Comparison of ENCODE assay signal across 10 cellular contexts in the genomic region with DNA sequence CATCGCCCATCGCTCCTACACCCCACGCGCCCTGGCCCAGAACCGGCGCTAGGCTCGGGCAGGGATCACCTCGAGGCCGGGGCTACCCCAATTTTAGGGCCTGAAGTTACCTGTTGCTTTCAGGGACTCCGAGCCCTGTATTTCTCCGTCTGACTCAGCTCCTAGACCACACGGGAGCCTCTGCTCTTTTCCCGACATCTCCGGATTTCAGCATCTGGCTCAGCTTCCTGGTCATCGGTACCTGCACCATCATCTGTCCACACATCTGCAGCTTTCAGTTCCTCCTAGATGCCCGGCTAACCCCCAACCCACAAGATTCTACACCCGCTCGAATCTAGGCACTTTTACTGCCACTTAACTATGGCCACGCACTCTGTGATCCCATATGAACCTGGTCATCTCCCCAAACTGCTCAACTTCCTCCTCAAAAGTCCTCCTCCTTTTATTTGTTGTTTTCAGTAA. TPM values are rescaled to one million over a fixed set of nuclear protein-coding genes. Genes with fewer than 3 reads are reported as not detected.
A peak's percentile ranks its signal among the peaks of the same experiment; 100 is the strongest.
DNase-seq lines count a peak whose midpoint lies in the region; TF ChIP-seq lines count a peak whose summit lies in the region.
"Had no signal": no experiment of that assay in that cellular context is flagged by ENCODE, and none has a peak within 500 bp of the region (broad histone marks: within the 10 kb centered on the region; RNA-seq: fewer than 3 reads in every experiment).

No MANE protein-coding gene starts in this region.

- no peaks in the 10 kb centered on the region for H3K9me3 ChIP-seq in ES-I3 (ENCODE audit: control insufficient read depth, insufficient read depth, low read length)
- no peaks in the 10 kb centered on the region for H3K9me3 ChIP-seq in HEK293 (ENCODE audit: control insufficient read depth, insufficient read depth, low read depth, low read length)
- no peaks in the 10 kb centered on the region for H3K9me3 ChIP-seq in SU-DHL-6 (ENCODE audit: insufficient read depth, low read length)
- no peaks in the 10 kb centered on the region for H3K9me3 ChIP-seq in muscle layer of duodenum (ENCODE audit: control insufficient read depth in 1 of 2, low read length in 2 of 2)

- H3K36me3 ChIP-seq in ES-I3 (ENCODE audit: insufficient read depth, low read length) (no peaks in the 10 kb centered on the region), HEK293 (ENCODE audit: control insufficient read depth in 2 of 2, insufficient read depth in 1 of 2, low read length in 2 of 2) (no peaks in the 10 kb centered on the region), SU-DHL-6 (ENCODE audit: low read length) (no peaks in the 10 kb centered on the region), muscle layer of duodenum (ENCODE audit: control insufficient read depth in 1 of 2, insufficient read depth in 2 of 2, low read length in 2 of 2) (no peaks in the 10 kb centered on the region)

- H3K27ac Mint-ChIP-seq in Calu3 (ENCODE audit: unreplicated experiment): no peak overlapping the region

- H3F3A ChIP-seq in SU-DHL-6 (ENCODE audit: insufficient read depth): no peaks in the 10 kb centered on the region

- POLR2A ChIA-PET in HEK293 (lab: Yijun Ruan, JAX): interaction anchor here (1.2 kb wide), 1 partner anchor 34 kb away, joined by 3 read pairs; no protein-coding TSS in a partner anchor

- H2AFZ ChIP-seq in SU-DHL-6 (ENCODE audit: low read depth, low read length, severe bottlenecking): peak overlapping the region; percentile 83

- CTCF ChIA-PET in HEK293 (lab: Yijun Ruan, JAX) (interaction anchor here (0.5 to 3.1 kb wide), 28 partner anchors 9 to 426 kb away, joined by 3 to 20 read pairs (median 5); partner anchors contain the start of genes HMSD and SERPINB10), Calu3 (lab: Charles Lee) (interaction anchor here (0.9 to 2.0 kb wide), 6 partner anchors 14 to 426 kb away, joined by 3 to 8 read pairs (median 4); no protein-coding TSS in a partner anchor)

- H3K4me3 ChIP-seq in HEK293 (ENCODE audit: low read depth, low read length) (no peak overlapping the region), SU-DHL-6 (ENCODE audit: insufficient read depth, low read length, poor library complexity, severe bottlenecking) (no peak overlapping the region), muscle layer of duodenum (ENCODE audit: low read depth in 1 of 2, low read length in 2 of 2) (peak overlapping the region; percentile 66 to 77)

- H3K9me2 ChIP-seq in SU-DHL-6 (replicated peaks; ENCODE audit: insufficient read depth, low read length): no peaks in the 10 kb centered on the region

- peak overlapping the region; percentile 57 for H3K4me2 ChIP-seq in SU-DHL-6 (ENCODE audit: low read depth, low read length, poor library complexity, severe bottlenecking)

- H3K27me3 Mint-ChIP-seq in Calu3 (ENCODE audit: unreplicated experiment): no peaks in the 10 kb centered on the region

- H3K36me3 Mint-ChIP-seq in Calu3 (ENCODE audit: insufficient read depth, unreplicated experiment): peaks cover 7% of the 10 kb centered on the region

- H3K4me3 Mint-ChIP-seq in Calu3 (ENCODE audit: low read depth, unreplicated experiment): no peak overlapping the region

- no peaks in the 10 kb centered on the region for H4K20me1 ChIP-seq in SU-DHL-6 (ENCODE audit: low read depth, low read length)

- no peaks in the 10 kb centered on the region for H3K4me1 Mint-ChIP-seq in Calu3 (ENCODE audit: low read depth, unreplicated experiment)

- H3K4me1 ChIP-seq in ES-I3 (ENCODE audit: insufficient read depth, low read length) (no peaks in the 10 kb centered on the region), HEK293 (ENCODE audit: control insufficient read depth, insufficient read depth, low read length) (no peaks in the 10 kb centered on the region), muscle layer of duodenum (ENCODE audit: control insufficient read depth in 1 of 2, insufficient read depth in 2 of 2, low read length in 2 of 2) (peaks cover 0 to 10% of the 10 kb centered on the region in 2 donors)

- intact Hi-C loops in Calu3 (cut with micrococcal nuclease; ENCODE audit: unreplicated experiment): loop anchor here (1.0 to 5.0 kb wide), 6 partner anchors 46 to 420 kb away; no protein-coding TSS in a partner anchor

- TF ChIP-seq CTCF in HEK293 (tag by site-specific recombination; IDR thresholded peaks at IDR 0.05): no peak
- no peak for TF ChIP-seq CTCF in SU-DHL-6 (IDR thresholded peaks at IDR 0.05; ENCODE audit: insufficient read depth, low read length, poor library complexity, severe bottlenecking)
- TF ChIP-seq CTCF in GM10266 (IDR thresholded peaks at IDR 0.05; ENCODE audit: control insufficient read depth, insufficient read depth, low read depth, missing control alignments): no peak
- no peak for TF ChIP-seq CTCF in Calu3 (IDR thresholded peaks at IDR 0.05; ENCODE audit: unreplicated experiment)

- no peaks in the 10 kb centered on the region for H3K9me3 Mint-ChIP-seq in Calu3 (ENCODE audit: low read depth, unreplicated experiment)
- H3K9me3 Mint-ChIP-seq: activated T-helper 1 cell treated with anti-CD3 and anti-CD28 coated beads, Interleukin-12 subunit alpha, Interleukin-12 subunit beta, Interleukin-2, Interleukin-4 antibody, amounts not matched to agents 30 ng/mL and 10 ng/mL and 1 ng/mL, durations not matched to agents 14 hours and 24 hours and 36 hours had no signal

- H3K27ac ChIP-seq in HEK293 (ENCODE audit: extremely low read depth, low read depth, low read length) (no peak overlapping the region), SU-DHL-6 (ENCODE audit: low read depth, low read length) (no peak overlapping the region), muscle layer of duodenum (ENCODE audit: low read length) (no peak overlapping the region)

- peak overlapping the region; percentile 64; the same call in 1 of the 2 replicates for H3K9ac ChIP-seq in ES-I3 (ENCODE audit: low read depth, low read length)
- no peak overlapping the region for H3K9ac ChIP-seq in SU-DHL-6 (ENCODE audit: low read length)

- H3K27me3 ChIP-seq in SU-DHL-6 (ENCODE audit: low read length): no peaks in the 10 kb centered on the region
- no peaks in the 10 kb centered on the region for H3K27me3 ChIP-seq in muscle layer of duodenum (ENCODE audit: low read depth, low read length)

- DNase-seq in GM10266 (ENCODE audit: extremely low spot score) (no peak), cerebellum (ENCODE audit: low spot score) (no peak), GF-D8 (lab: John Stamatoyannopoulos, UW) (no peak), Calu3 (no peak)

- no TSS peak for BruUV-seq in Calu3 (replicated peaks; lab: Mats Ljungman, UMichigan)

- no peaks in the 10 kb centered on the region for H3K79me2 ChIP-seq in SU-DHL-6 (ENCODE audit: insufficient read depth, low read length)

TF ChIP-seq in HEK293, 187 proteins besides CTCF, POLR2A, EP300 and RAD21:
- TF ChIP-seq ZNF664 (tag by site-specific recombination; IDR thresholded peaks at IDR 0.05) (no peak), SCRT2 (tag by site-specific recombination; IDR thresholded peaks at IDR 0.05) (peak; percentile 43; the same call in 1 of the 2 replicates)
- TF ChIP-seq, protein P1, sequence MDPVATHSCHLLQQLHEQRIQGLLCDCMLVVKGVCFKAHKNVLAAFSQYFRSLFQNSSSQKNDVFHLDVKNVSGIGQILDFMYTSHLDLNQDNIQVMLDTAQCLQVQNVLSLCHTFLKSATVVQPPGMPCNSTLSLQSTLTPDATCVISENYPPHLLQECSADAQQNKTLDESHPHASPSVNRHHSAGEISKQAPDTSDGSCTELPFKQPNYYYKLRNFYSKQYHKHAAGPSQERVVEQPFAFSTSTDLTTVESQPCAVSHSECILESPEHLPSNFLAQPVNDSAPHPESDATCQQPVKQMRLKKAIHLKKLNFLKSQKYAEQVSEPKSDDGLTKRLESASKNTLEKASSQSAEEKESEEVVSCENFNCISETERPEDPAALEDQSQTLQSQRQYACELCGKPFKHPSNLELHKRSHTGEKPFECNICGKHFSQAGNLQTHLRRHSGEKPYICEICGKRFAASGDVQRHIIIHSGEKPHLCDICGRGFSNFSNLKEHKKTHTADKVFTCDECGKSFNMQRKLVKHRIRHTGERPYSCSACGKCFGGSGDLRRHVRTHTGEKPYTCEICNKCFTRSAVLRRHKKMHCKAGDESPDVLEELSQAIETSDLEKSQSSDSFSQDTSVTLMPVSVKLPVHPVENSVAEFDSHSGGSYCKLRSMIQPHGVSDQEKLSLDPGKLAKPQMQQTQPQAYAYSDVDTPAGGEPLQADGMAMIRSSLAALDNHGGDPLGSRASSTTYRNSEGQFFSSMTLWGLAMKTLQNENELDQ (tag by site-specific recombination; IDR thresholded peaks at IDR 0.05; ENCODE audit: low read depth): no peak
- TF ChIP-seq, protein P2, sequence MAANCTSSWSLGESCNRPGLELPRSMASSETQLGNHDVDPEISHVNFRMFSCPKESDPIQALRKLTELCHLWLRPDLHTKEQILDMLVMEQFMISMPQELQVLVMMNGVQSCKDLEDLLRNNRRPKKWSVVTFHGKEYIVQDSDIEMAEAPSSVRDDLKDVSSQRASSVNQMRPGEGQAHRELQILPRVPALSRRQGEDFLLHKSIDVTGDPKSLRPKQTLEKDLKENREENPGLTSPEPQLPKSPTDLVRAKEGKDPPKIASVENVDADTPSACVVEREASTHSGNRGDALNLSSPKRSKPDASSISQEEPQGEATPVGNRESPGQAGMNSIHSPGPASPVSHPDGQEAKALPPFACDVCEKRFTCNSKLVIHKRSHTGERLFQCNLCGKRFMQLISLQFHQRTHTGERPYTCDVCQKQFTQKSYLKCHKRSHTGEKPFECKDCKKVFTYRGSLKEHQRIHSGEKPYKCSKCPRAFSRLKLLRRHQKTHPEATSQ (tag by site-specific recombination; IDR thresholded peaks at IDR 0.05): no peak

RNA-seq across cellular contexts. Expression of gene HMSD, which starts 12.1 kb away (rescaled TPM):
- total RNA-seq in cerebellum (not detected), Calu3 (2022) (7.8 and 11.9 TPM in 2 replicates)

RNA-seq across cellular contexts. Expression of gene SERPINB10, which starts 29.2 kb away (rescaled TPM):
- not detected for total RNA-seq in cerebellum
- not detected in 2 replicates for total RNA-seq in Calu3 (2022)
- total RNA-seq: activated T-helper 1 cell treated with anti-CD3 and anti-CD28 coated beads, Interleukin-12 subunit alpha, Interleukin-12 subunit beta, Interleukin-2, Interleukin-4 antibody, amounts not matched to agents 30 ng/mL and 10 ng/mL and 1 ng/mL, durations not matched to agents 14 hours and 24 hours and 36 hours; neural crest cell had no signal

RNA-seq across cellular contexts. Expression of gene SERPINB8, which starts 32.9 kb away (rescaled TPM):
- 1.5 TPM for total RNA-seq in cerebellum
- 30.9 and 38.6 TPM in 2 replicates for total RNA-seq in Calu3 (2022)

RNA-seq across cellular contexts. Expression of gene SERPINB2, which starts 49.5 kb away (rescaled TPM):
- total RNA-seq in cerebellum (not detected), Calu3 (2022) (39.2 and 85.1 TPM in 2 replicates)
- total RNA-seq: activated T-helper 1 cell treated with anti-CD3 and anti-CD28 coated beads, Interleukin-12 subunit alpha, Interleukin-12 subunit beta, Interleukin-2, Interleukin-4 antibody, amounts not matched to agents 30 ng/mL and 10 ng/mL and 1 ng/mL, durations not matched to agents 14 hours and 24 hours and 36 hours; neural crest cell had no signal

Comparison
In these comparisons a context has a peak if more than half of its experiments do, and no peak if none do; other contexts are left out.
1. H3K4me3 ChIP-seq: peak in muscle layer of duodenum (2 of 2); none in HEK293 (single experiment) and SU-DHL-6 (single experiment).
2. RNA of gene SERPINB8, which starts 32.9 kb away (total RNA-seq): 30.9 to 38.6 TPM in Calu3; 1.5 TPM in cerebellum (single experiment); every median in the first group is over 10 times any median in the second.